ENCODE assay signal across 13 cellular contexts in the genomic region with DNA sequence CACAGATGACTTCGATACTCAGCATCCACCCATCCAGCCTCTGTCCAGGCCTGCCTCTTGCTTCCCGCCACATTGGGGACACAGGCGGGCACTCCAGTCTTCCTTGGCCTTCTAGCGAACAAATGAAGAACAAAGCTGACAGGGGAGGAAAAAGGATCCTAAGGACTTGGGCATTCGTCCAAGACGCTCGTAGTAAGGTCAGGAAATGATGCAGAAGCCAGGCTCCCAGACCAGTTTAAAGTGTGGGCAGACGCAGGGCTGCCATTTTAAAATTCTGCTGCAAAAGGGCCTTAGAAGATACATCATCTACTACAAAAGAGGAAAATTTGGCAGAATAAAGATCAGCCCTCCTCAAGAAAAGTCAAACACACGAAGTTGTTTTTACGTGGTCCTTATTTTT. TPM values are rescaled to one million over a fixed set of nuclear protein-coding genes. Genes with fewer than 3 reads are reported as not detected.
DNase-seq lines count a peak whose midpoint lies in the region; ATAC-seq and TF ChIP-seq lines count a peak whose summit lies in the region.
"Had no signal": no experiment of that assay in that cellular context is flagged by ENCODE, and none has a peak within 500 bp of the region (broad histone marks: within the 10 kb centered on the region; RNA-seq: fewer than 3 reads in every experiment).

No MANE protein-coding gene starts in this region.

- no peaks in the 10 kb centered on the region for H3K9me3 Mint-ChIP-seq in activated naive CD4-positive, alpha-beta T cell treated with anti-CD3 and anti-CD28 coated beads for 36 hours
- H3K9me3 Mint-ChIP-seq: CD8-positive, alpha-beta memory T cell had no signal

- H3K36me3 Mint-ChIP-seq in activated naive CD4-positive, alpha-beta T cell treated with anti-CD3 and anti-CD28 coated beads for 36 hours (ENCODE audit: low read depth) = no peaks in the 10 kb centered on the region

- TF ChIP-seq CTCF in cardiac muscle cell (IDR thresholded peaks at IDR 0.05; ENCODE audit: low read depth, low read length) = no peak

- H3K9ac ChIP-seq in adipocyte (ENCODE audit: low read length) = peak overlapping the region; percentile 20
- H3K9ac ChIP-seq in skeletal muscle tissue (ENCODE audit: low read depth in 1 of 3, low read length in 3 of 3) = no peak overlapping the region

- CTCF ChIA-PET in activated naive CD4-positive, alpha-beta T cell treated with anti-CD3 and anti-CD28 coated beads for 36 hours (lab: Charles Lee) = no interaction called here

- H3K27ac ChIP-seq in cardiac muscle cell = peak overlapping the region; percentile 95
- peak overlapping the region; percentile 48 for H3K27ac ChIP-seq in skeletal muscle tissue (ENCODE audit: low read depth, low read length)
- H3K27ac ChIP-seq: WERI-Rb-1 had no signal

- H3K9me3 ChIP-seq in adipocyte (ENCODE audit: control insufficient read depth, low read length) = no peaks in the 10 kb centered on the region
- no peaks in the 10 kb centered on the region for H3K9me3 ChIP-seq in cardiac muscle cell (ENCODE audit: low read depth)
- H3K9me3 ChIP-seq in skeletal muscle tissue (ENCODE audit: control insufficient read depth in 3 of 3, low read length in 3 of 3) = no peaks in the 10 kb centered on the region

- H3K4me3 Mint-ChIP-seq in activated naive CD4-positive, alpha-beta T cell treated with anti-CD3 and anti-CD28 coated beads for 36 hours = no peak overlapping the region
- H3K4me3 Mint-ChIP-seq: CD8-positive, alpha-beta memory T cell had no signal

- H3K36me3 ChIP-seq in adipocyte (ENCODE audit: control insufficient read depth, insufficient read depth, low read length, severe bottlenecking) (peaks cover 10% of the 10 kb centered on the region), cardiac muscle cell (no peaks in the 10 kb centered on the region), skeletal muscle tissue (ENCODE audit: control insufficient read depth in 3 of 3, insufficient read depth in 3 of 3, low read length in 3 of 3) (peaks cover 0 to 7% (median 7%) of the 10 kb centered on the region in 3 donors)
- H3K36me3 ChIP-seq: WERI-Rb-1 had no signal

- no peak overlapping the region for H3K4me3 ChIP-seq in adipocyte (ENCODE audit: low read length)
- H3K4me3 ChIP-seq in cardiac muscle cell = no peak overlapping the region
- H3K4me3 ChIP-seq in skeletal muscle tissue (ENCODE audit: low read length in 3 of 3) = no peak overlapping the region

- H3K4me1 ChIP-seq in adipocyte (ENCODE audit: control insufficient read depth, insufficient read depth, low read length) (peaks cover 18% of the 10 kb centered on the region), cardiac muscle cell (ENCODE audit: low read depth) (peaks cover 53% of the 10 kb centered on the region), skeletal muscle tissue (ENCODE audit: control insufficient read depth in 3 of 3, insufficient read depth in 3 of 3, low read length in 3 of 3) (peaks cover 9 to 22% (median 12%) of the 10 kb centered on the region in 3 donors)

- H3K4me1 Mint-ChIP-seq in activated naive CD4-positive, alpha-beta T cell treated with anti-CD3 and anti-CD28 coated beads for 36 hours (ENCODE audit: low read depth) = peaks cover 7% of the 10 kb centered on the region

- ATAC-seq in HG03108 (IDR thresholded peaks at IDR 0.05; ENCODE audit: unreplicated experiment) (no peak), GM21825 (IDR thresholded peaks at IDR 0.05; ENCODE audit: unreplicated experiment) (no peak)

- no peaks in the 10 kb centered on the region for H3K27me3 Mint-ChIP-seq in activated naive CD4-positive, alpha-beta T cell treated with anti-CD3 and anti-CD28 coated beads for 36 hours (ENCODE audit: low read depth)
- H3K27me3 Mint-ChIP-seq: CD8-positive, alpha-beta memory T cell had no signal

- peak; percentile 13 for DNase-seq in HCEC 1CT
- peak; percentile 14 for DNase-seq in adipocyte (ENCODE audit: low read depth)
- DNase-seq in cardiac muscle cell (ENCODE audit: low read depth in 1 of 2, low spot score in 1 of 2) = peak in 1 of 2 donors; percentile 89
- no peak for DNase-seq in activated naive CD4-positive, alpha-beta T cell treated with anti-CD3 and anti-CD28 coated beads for 36 hours
- no peak for DNase-seq in OCI-M1 (lab: John Stamatoyannopoulos, UW)
- DNase-seq: activated T-cell treated with anti-CD3 and anti-CD28 coated beads, Interleukin-2, amount 50 U/mL, for 48 hours; CD8-positive, alpha-beta memory T cell; glutamatergic neuron; NCI-H2081; WERI-Rb-1 had no signal

- no peak overlapping the region for H3K27ac Mint-ChIP-seq in activated naive CD4-positive, alpha-beta T cell treated with anti-CD3 and anti-CD28 coated beads for 36 hours

- H3K27me3 ChIP-seq in adipocyte (replicated peaks; ENCODE audit: control insufficient read depth, insufficient read depth, low read length) (no peaks in the 10 kb centered on the region), cardiac muscle cell (no peaks in the 10 kb centered on the region), skeletal muscle tissue (ENCODE audit: control insufficient read depth in 3 of 3, insufficient read depth in 3 of 3, low read length in 3 of 3) (no peaks in the 10 kb centered on the region)

- intact Hi-C loops in activated naive CD4-positive, alpha-beta T cell treated with anti-CD3 and anti-CD28 coated beads for 36 hours (cut with micrococcal nuclease) = no loop called here

RNA-seq across cellular contexts. Expression of gene DNAL4, which starts 5.9 kb away (rescaled TPM):
- total RNA-seq in cardiac muscle cell = 42.3 and 48.5 TPM in 2 replicates
- 39.7 and 55.4 TPM in 2 replicates for polyA plus RNA-seq in cardiac muscle cell
- 12.0 TPM for total RNA-seq in skeletal muscle tissue
- total RNA-seq in activated naive CD4-positive, alpha-beta T cell treated with anti-CD3 and anti-CD28 coated beads for 36 hours = 1 to 10 TPM; 5.9 to 8.0 TPM

RNA-seq across cellular contexts. Expression of gene SUN2, which starts 32.2 kb away (rescaled TPM):
- 41.4 and 105 TPM in 2 replicates for total RNA-seq in cardiac muscle cell
- 28.0 and 78.1 TPM in 2 replicates for polyA plus RNA-seq in cardiac muscle cell
- total RNA-seq in skeletal muscle tissue = 40.2 TPM
- total RNA-seq in activated naive CD4-positive, alpha-beta T cell treated with anti-CD3 and anti-CD28 coated beads for 36 hours = 100 to 1,000 TPM; 120 to 121 TPM

RNA-seq across cellular contexts. Expression of gene NPTXR, which starts 55.8 kb away (rescaled TPM):
- 15.1 and 16.7 TPM in 2 replicates for total RNA-seq in cardiac muscle cell
- polyA plus RNA-seq in cardiac muscle cell = 4.0 and 4.2 TPM in 2 replicates
- total RNA-seq in skeletal muscle tissue = 1.6 TPM
- 1 to 10 TPM; 1.4 to 1.5 TPM for total RNA-seq in activated naive CD4-positive, alpha-beta T cell treated with anti-CD3 and anti-CD28 coated beads for 36 hours

Comparison
In these comparisons a context has a peak if more than half of its experiments do, and no peak if none do; other contexts are left out.
1. DNase-seq: peak in HCEC 1CT (single experiment) and adipocyte (single experiment); none in activated naive CD4-positive, alpha-beta T cell treated with anti-CD3 and anti-CD28 coated beads for 36 hours (single experiment) and OCI-M1 (single experiment).